8 cellular contexts compared by ENCODE assay signal in genomic region chr17:47323382-47324223, GRCh38. TPM values are rescaled to one million over a fixed set of nuclear protein-coding genes. Genes with fewer than 3 reads are reported as not detected.
DNase-seq lines count a peak whose midpoint lies in the region; ATAC-seq and TF ChIP-seq lines count a peak whose summit lies in the region.

TSS of gene EFCAB13 (plus strand) at chr17:47323955. CDS start at chr17:47328354, 4,399 bp downstream.

- no peaks in the 10 kb centered on the region for H3K36me3 Mint-ChIP-seq in endothelial cell (ENCODE audit: low read depth, unreplicated experiment)
- peaks cover 6% of the 10 kb centered on the region for H3K36me3 Mint-ChIP-seq in mesothelial cell of epicardium

- ATAC-seq in GM19467 (IDR thresholded peaks at IDR 0.05; ENCODE audit: unreplicated experiment): peak; percentile 78

- DNase-seq in COR-L47 (lab: John Stamatoyannopoulos, UW) (peak; percentile 64), HL-60 (ENCODE audit: low read depth in 1 of 2, low spot score in 1 of 2) (peak; percentile 30 to 63), NOMO-1 (lab: John Stamatoyannopoulos, UW; ENCODE audit: unreplicated experiment in 2 of 2) (peak; percentile 79 to 92), endothelial cell (ENCODE audit: low spot score) (peak; percentile 89), mesothelial cell of epicardium (ENCODE audit: low spot score in 2 of 2, unreplicated experiment in 2 of 2) (peak; percentile 76 to 88)
- DNase-seq in activated CD8-positive, alpha-beta memory T cell treated with anti-CD3 and anti-CD28 coated beads, Interleukin-2, amount 50 U/mL, for 24 hours (ENCODE audit: extremely low read depth): peak; percentile 30
- peak; percentile 65 to 75 for DNase-seq in stimulated activated CD8-positive, alpha-beta memory T cell treated with anti-CD3 and anti-CD28 coated beads, Interleukin-15, amount 100 ng/mL, for 48 hours (ENCODE audit: low read depth in 2 of 2)

- peak within 1 kb of the TSS; percentile 90 for H3K27ac Mint-ChIP-seq in endothelial cell (ENCODE audit: unreplicated experiment)
- H3K27ac Mint-ChIP-seq in mesothelial cell of epicardium: peak within 1 kb of the TSS; percentile 91

- H3K4me1 Mint-ChIP-seq in endothelial cell (ENCODE audit: unreplicated experiment) (peaks cover 13% of the 10 kb centered on the region), mesothelial cell of epicardium (peaks cover 7% of the 10 kb centered on the region)

- peaks cover 5% of the 10 kb centered on the region for H3K27me3 ChIP-seq in HL-60 (ENCODE audit: insufficient read depth, poor library complexity, severe bottlenecking)

- TF ChIP-seq CTCF in HL-60 (IDR thresholded peaks at IDR 0.05; ENCODE audit: insufficient read depth, low read length): no peak
- TF ChIP-seq CTCF in endothelial cell (IDR thresholded peaks at IDR 0.05; ENCODE audit: unreplicated experiment): no peak
- TF ChIP-seq CTCF in mesothelial cell of epicardium (IDR thresholded peaks at IDR 0.05; ENCODE audit: unreplicated experiment): no peak

- no peak within 1 kb of the TSS; the same call in 1 of the 2 replicates for H3K27ac ChIP-seq in HL-60 (replicated peaks)

- H3K4me3 ChIP-seq in HL-60 (replicated peaks; ENCODE audit: insufficient read depth, low read length): peak within 1 kb of the TSS; percentile 67

- peaks cover 3% of the 10 kb centered on the region for H3K9me3 Mint-ChIP-seq in endothelial cell (ENCODE audit: unreplicated experiment)
- peaks cover 6% of the 10 kb centered on the region for H3K9me3 Mint-ChIP-seq in mesothelial cell of epicardium

- H3K4me3 Mint-ChIP-seq in endothelial cell (ENCODE audit: unreplicated experiment) (peak within 1 kb of the TSS; percentile 93), mesothelial cell of epicardium (peak within 1 kb of the TSS; percentile 92)

- H3K27me3 Mint-ChIP-seq in endothelial cell (ENCODE audit: unreplicated experiment) (peaks cover 6% of the 10 kb centered on the region), mesothelial cell of epicardium (ENCODE audit: low read depth) (no peaks in the 10 kb centered on the region)

RNA-seq across cellular contexts. Expression of gene EFCAB13, which starts in this region (rescaled TPM):
- 4.6 TPM for total RNA-seq in endothelial cell (ENCODE audit: unreplicated experiment)
- 4.3 to 5.7 TPM (median 4.8 TPM) in 3 replicates for total RNA-seq in mesothelial cell of epicardium

Comparison
In these comparisons a context has a peak if more than half of its experiments do, and no peak if none do; other contexts are left out.
1. DNase-seq: peak in every context shown above with its lines; median percentile 89 in endothelial cell; 86 in NOMO-1; 82 in mesothelial cell of epicardium; 70 in stimulated activated CD8-positive, alpha-beta memory T cell treated with anti-CD3 and anti-CD28 coated beads, Interleukin-15, amount 100 ng/mL, for 48 hours; 64 in COR-L47; 46 in HL-60; 30 in activated CD8-positive, alpha-beta memory T cell treated with anti-CD3 and anti-CD28 coated beads, Interleukin-2, amount 50 U/mL, for 24 hours.